In genomic region chr5:149358294-149358651, GRCh38 we compare ENCODE assay signal across 8 cellular contexts. TPM values are rescaled to one million over a fixed set of nuclear protein-coding genes. Genes with fewer than 3 reads are reported as not detected.
DNase-seq lines count a peak whose midpoint lies in the region; ATAC-seq and TF ChIP-seq lines count a peak whose summit lies in the region.

No MANE protein-coding gene starts in this region.

- intact Hi-C loops in left ventricle myocardium inferior (cut with micrococcal nuclease) (no loop called here), psoas muscle (cut with DNase I) (no loop called here)

- peaks cover 17% of the 10 kb centered on the region for H3K4me1 ChIP-seq in left ventricle myocardium inferior
- peaks cover 4% of the 10 kb centered on the region for H3K4me1 ChIP-seq in psoas muscle

- H3K36me3 ChIP-seq in left ventricle myocardium inferior, result peaks cover 19% of the 10 kb centered on the region
- H3K36me3 ChIP-seq in psoas muscle (ENCODE audit: insufficient read depth in 1 of 2, low read depth in 1 of 2), result peaks cover 0 to 29% of the 10 kb centered on the region in 2 donors

- H3K9me3 ChIP-seq in left ventricle myocardium inferior (replicated peaks), result no peaks in the 10 kb centered on the region
- H3K9me3 ChIP-seq in psoas muscle, result no peaks in the 10 kb centered on the region

- peak overlapping the region; percentile 94 for H3K4me3 Mint-ChIP-seq in activated naive CD8-positive, alpha-beta T cell

- no peak for TF ChIP-seq CTCF in GM12875 (IDR thresholded peaks at IDR 0.05; ENCODE audit: borderline replicate concordance, insufficient read depth, low read depth, low read length)
- no peak for TF ChIP-seq CTCF in left ventricle myocardium inferior (IDR thresholded peaks at IDR 0.05; ENCODE audit: borderline replicate concordance)
- no peak for TF ChIP-seq CTCF in psoas muscle (IDR thresholded peaks at IDR 0.05)

- no peaks in the 10 kb centered on the region for H3K27me3 ChIP-seq in left ventricle myocardium inferior (ENCODE audit: low read depth)
- H3K27me3 ChIP-seq in psoas muscle (ENCODE audit: insufficient read depth in 3 of 3, low read length in 2 of 3), result no peaks in the 10 kb centered on the region

- peak overlapping the region; percentile 78 for H3K27ac ChIP-seq in left ventricle myocardium inferior (replicated peaks)
- H3K27ac ChIP-seq in psoas muscle, result peak overlapping the region; percentile 46

- DNase-seq in NOMO-1 treated with dmso at 0.1 percent for 144 hours (lab: John Stamatoyannopoulos, UW; ENCODE audit: unreplicated experiment), result peak; percentile 56
- DNase-seq in left ventricle myocardium inferior, result peak; percentile 42
- peak; percentile 54 to 74 for DNase-seq in psoas muscle
- DNase-seq in foreskin melanocyte, result no peak
- DNase-seq in COLO829 (ENCODE audit: low spot score), result no peak

- H3K36me3 Mint-ChIP-seq in activated naive CD8-positive, alpha-beta T cell, result peaks cover 4% of the 10 kb centered on the region

- ATAC-seq in HG02642 (IDR thresholded peaks at IDR 0.05; ENCODE audit: poor library complexity, unreplicated experiment), result peak; percentile 12
- peak; percentile 16 to 34 (median 26) for ATAC-seq in psoas muscle

- H3K4me3 ChIP-seq in GM12875 (ENCODE audit: low read depth, low read length), result peak overlapping the region; percentile 72
- H3K4me3 ChIP-seq in left ventricle myocardium inferior, result peak overlapping the region; percentile 90
- H3K4me3 ChIP-seq in psoas muscle, result peak overlapping the region; percentile 75

- 1 to 2% (median 1%) methylated on average over 18 of the region's 18 CpGs for WGBS in psoas muscle, 3 donors

- H3K9me3 Mint-ChIP-seq in activated naive CD8-positive, alpha-beta T cell (ENCODE audit: low read depth), result no peaks in the 10 kb centered on the region

- peaks cover 58% of the 10 kb centered on the region for H3K4me1 Mint-ChIP-seq in activated naive CD8-positive, alpha-beta T cell (ENCODE audit: low read depth)

- H3K27me3 Mint-ChIP-seq in activated naive CD8-positive, alpha-beta T cell, result no peaks in the 10 kb centered on the region

- peak overlapping the region; percentile 89 for H3K27ac Mint-ChIP-seq in activated naive CD8-positive, alpha-beta T cell

RNA-seq across cellular contexts. Expression of gene PCYOX1L, which starts 0.4 kb away (rescaled TPM):
- total RNA-seq in left ventricle myocardium inferior, result 3.2 TPM
- total RNA-seq in psoas muscle, result 1 to 10 TPM in 1 of 4 donors, under 1 TPM in 3; 0.65 to 2.7 (median 0.84) TPM
- 1 to 10 TPM in 1 of 3 donors, under 1 TPM in 2; 0.28 to 1.1 (median 0.70) TPM for polyA plus RNA-seq in psoas muscle

RNA-seq across cellular contexts. Expression of gene GRPEL2, which starts 13.0 kb away (rescaled TPM):
- total RNA-seq in left ventricle myocardium inferior (7.6 TPM), psoas muscle (10 to 100 TPM in 2 of 4 donors, 1 to 10 TPM in 2; 8.8 to 11.1 (median 9.5) TPM)
- 10 to 100 TPM in 2 of 3 donors, 1 to 10 TPM in 1; 4.7 to 11.6 (median 11.0) TPM for polyA plus RNA-seq in psoas muscle

RNA-seq across cellular contexts. Expression of gene IL17B, which starts 20.8 kb away (rescaled TPM):
- total RNA-seq in left ventricle myocardium inferior, result not detected
- total RNA-seq in psoas muscle, result under 1 TPM in 1 of 4 donors, not detected in 3; 0.58 TPM
- polyA plus RNA-seq in psoas muscle, result under 1 TPM in 2 of 3 donors, not detected in 1; 0.08 to 0.42 TPM

Comparison
In these comparisons a context has a peak if more than half of its experiments do, and no peak if none do; other contexts are left out.
1. DNase-seq: peak in NOMO-1 treated with dmso at 0.1 percent for 144 hours (single experiment), left ventricle myocardium inferior (single experiment) and psoas muscle (2 of 2); none in foreskin melanocyte (single experiment) and COLO829 (single experiment).
2. Peak in every context shown above with its lines, with median percentiles within 50 percentile points of each other: H3K4me3 ChIP-seq.